In the genomic region with DNA sequence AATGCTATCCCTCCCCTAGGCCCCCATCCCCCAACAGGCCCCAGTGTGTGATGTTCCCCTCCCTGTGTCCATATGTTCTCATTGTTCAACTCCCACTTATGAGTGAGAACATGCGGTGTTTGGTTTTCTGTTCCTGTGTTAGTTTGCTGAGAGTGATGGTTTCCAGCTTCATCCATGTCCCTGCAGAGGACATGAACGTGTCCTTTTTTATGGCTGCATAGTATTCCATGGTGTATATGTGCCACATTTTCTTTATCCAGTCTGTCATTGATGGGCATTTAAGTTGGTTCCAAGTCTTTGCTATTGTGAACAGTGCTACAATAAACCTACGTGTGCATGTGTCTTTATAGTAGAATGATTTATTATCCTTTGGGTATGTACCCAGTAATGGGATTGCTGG, we compare ENCODE assay signal across 9 cellular contexts. TPM values are rescaled to one million over a fixed set of nuclear protein-coding genes. Genes with fewer than 3 reads are reported as not detected.
"Had no signal": no experiment of that assay in that cellular context is flagged by ENCODE, and none has a peak within 500 bp of the region (broad histone marks: within the 10 kb centered on the region; RNA-seq: fewer than 3 reads in every experiment).

No MANE protein-coding gene starts in this region.

RNA-seq across cellular contexts. Expression of a gene that starts 12.6 kb away (rescaled TPM):
- total RNA-seq: LHCN-M2, MCF 10A, NCI-H460, OCI-LY7, PC-9, Right ventricle myocardium inferior, RPMI7951, SJCRH30, SK-MEL-5 had no signal
